10 cellular contexts compared by ENCODE assay signal in the genomic region with DNA sequence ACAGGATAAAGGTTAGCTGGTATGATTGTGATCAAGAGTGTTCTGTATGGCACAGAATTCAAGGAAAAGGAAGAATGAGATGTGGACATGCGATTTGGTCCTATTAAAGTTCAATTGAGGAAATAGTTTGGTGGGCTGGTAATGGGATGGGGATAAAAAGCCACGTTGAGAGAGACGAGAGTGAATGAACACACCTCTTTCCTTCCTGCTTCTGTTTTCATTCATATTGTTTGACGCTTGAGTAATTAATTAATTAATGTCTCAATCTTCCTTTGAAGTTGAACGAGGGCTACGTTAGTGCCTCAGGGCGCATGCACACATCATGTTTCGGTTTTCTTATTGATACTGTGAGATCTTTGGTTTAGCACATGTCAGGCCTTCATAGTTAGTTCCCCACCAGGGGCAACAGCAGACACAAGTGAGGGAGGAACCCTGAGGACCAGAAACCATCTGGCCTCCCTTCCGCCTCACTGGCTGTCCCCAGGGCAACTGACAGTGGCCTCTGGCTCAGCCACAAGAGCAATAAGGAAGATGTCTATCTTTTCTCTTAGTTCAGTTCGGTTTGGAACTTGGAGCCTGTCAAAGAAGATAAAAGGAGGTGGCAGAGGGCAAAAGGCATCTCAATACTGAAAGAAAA.
A peak's percentile ranks its signal among the peaks of the same experiment; 100 is the strongest.
DNase-seq lines count a peak whose midpoint lies in the region; ATAC-seq and TF ChIP-seq lines count a peak whose summit lies in the region.
"Had no signal": no experiment of that assay in that cellular context is flagged by ENCODE, and none has a peak within 500 bp of the region (broad histone marks: within the 10 kb centered on the region; RNA-seq: fewer than 3 reads in every experiment).

No MANE protein-coding gene starts in this region.

- ATAC-seq in GM18870 (IDR thresholded peaks at IDR 0.05; ENCODE audit: unreplicated experiment) (peak; percentile 68), HG02678 (IDR thresholded peaks at IDR 0.05; ENCODE audit: unreplicated experiment) (peak; percentile 86), left colon (peak; percentile 93), lower lobe of right lung (no peak), WTC11 (no peak)
- ATAC-seq: T-helper 17 cell had no signal

- no peaks in the 10 kb centered on the region for H3K36me3 Mint-ChIP-seq in WTC11
- no peaks in the 10 kb centered on the region for H3K36me3 Mint-ChIP-seq in activated CD4-positive, alpha-beta memory T cell treated with anti-CD3 and anti-CD28 coated beads, Interleukin-2, amount 10 ng/mL, durations not matched to agents 7 days and 5 days (ENCODE audit: low read depth)

- CTCF ChIA-PET in WTC11 (lab: Charles Lee) = no interaction called here
- CTCF ChIA-PET in activated CD4-positive, alpha-beta memory T cell treated with anti-CD3 and anti-CD28 coated beads, Interleukin-2, amount 10 ng/mL, durations not matched to agents 7 days and 5 days (lab: Charles Lee) = no interaction called here

- H3K27me3 Mint-ChIP-seq in WTC11 (ENCODE audit: low read depth) = peaks cover 3% of the 10 kb centered on the region; the same call in 1 of the 2 replicates
- H3K27me3 Mint-ChIP-seq in activated CD4-positive, alpha-beta memory T cell treated with anti-CD3 and anti-CD28 coated beads, Interleukin-2, amount 10 ng/mL, durations not matched to agents 7 days and 5 days = peaks cover 3% of the 10 kb centered on the region

- no peaks in the 10 kb centered on the region for H3K4me1 Mint-ChIP-seq in WTC11
- no peaks in the 10 kb centered on the region for H3K4me1 Mint-ChIP-seq in activated CD4-positive, alpha-beta memory T cell treated with anti-CD3 and anti-CD28 coated beads, Interleukin-2, amount 10 ng/mL, durations not matched to agents 7 days and 5 days

- no peak for TF ChIP-seq POLR2A in NB4 (IDR thresholded peaks at IDR 0.05; ENCODE audit: extremely low read depth, insufficient read length)

- H3K9me3 ChIP-seq in lower lobe of right lung = no peaks in the 10 kb centered on the region

- POLR2A ChIA-PET in WTC11 (lab: Charles Lee) = no interaction called here
- POLR2A ChIA-PET in activated CD4-positive, alpha-beta memory T cell treated with anti-CD3 and anti-CD28 coated beads, Interleukin-2, amount 10 ng/mL, durations not matched to agents 7 days and 5 days (lab: Charles Lee) = no interaction called here

- intact Hi-C loops in left colon (cut with DNase I, micrococcal nuclease) = no loop called here
- intact Hi-C loops in lower lobe of right lung (cut with DNase I) = no loop called here

- no peaks in the 10 kb centered on the region for H3K36me3 ChIP-seq in lower lobe of right lung

- H3K9me3 Mint-ChIP-seq in WTC11 = no peaks in the 10 kb centered on the region
- H3K9me3 Mint-ChIP-seq in activated CD4-positive, alpha-beta memory T cell treated with anti-CD3 and anti-CD28 coated beads, Interleukin-2, amount 10 ng/mL, durations not matched to agents 7 days and 5 days = no peaks in the 10 kb centered on the region

- DNase-seq in NB4 (ENCODE audit: low read depth) (peak; percentile 50), left colon (peak; percentile 38 to 64), GM03348 (ENCODE audit: low spot score) (no peak), lower lobe of right lung (no peak), WTC11 (ENCODE audit: low spot score) (no peak)
- DNase-seq in activated CD4-positive, alpha-beta memory T cell treated with anti-CD3 and anti-CD28 coated beads, Interleukin-2, amount 10 ng/mL, durations not matched to agents 7 days and 5 days = no peak
- DNase-seq: anterior cingulate cortex, T-helper 17 cell had no signal

- TF ChIP-seq CTCF in NB4 (IDR thresholded peaks at IDR 0.05; ENCODE audit: low read depth, low read length) = no peak
- no peak for TF ChIP-seq CTCF in lower lobe of right lung (IDR thresholded peaks at IDR 0.05)
- no peak for TF ChIP-seq CTCF in WTC11 (IDR thresholded peaks at IDR 0.05)

- H3K4me3 Mint-ChIP-seq in WTC11 = no peak overlapping the region
- no peak overlapping the region for H3K4me3 Mint-ChIP-seq in activated CD4-positive, alpha-beta memory T cell treated with anti-CD3 and anti-CD28 coated beads, Interleukin-2, amount 10 ng/mL, durations not matched to agents 7 days and 5 days
- H3K4me3 Mint-ChIP-seq: T-helper 17 cell had no signal

- H3K4me3 ChIP-seq in NB4 (ENCODE audit: low read depth, low read length) = no peak overlapping the region
- no peak overlapping the region for H3K4me3 ChIP-seq in lower lobe of right lung

- no peaks in the 10 kb centered on the region for H3K4me1 ChIP-seq in lower lobe of right lung

- no peaks in the 10 kb centered on the region for H3K27me3 ChIP-seq in lower lobe of right lung (ENCODE audit: low read depth)

- no peak overlapping the region for H3K27ac ChIP-seq in lower lobe of right lung

- H3K27ac Mint-ChIP-seq in WTC11 = no peak overlapping the region
- no peak overlapping the region for H3K27ac Mint-ChIP-seq in activated CD4-positive, alpha-beta memory T cell treated with anti-CD3 and anti-CD28 coated beads, Interleukin-2, amount 10 ng/mL, durations not matched to agents 7 days and 5 days
- H3K27ac Mint-ChIP-seq: T-helper 17 cell had no signal

TF ChIP-seq in WTC11, 78 proteins besides CTCF, POLR2A, EP300 and RAD21:
- no peak for TF ChIP-seq NFATC4 (CRISPR knock-in tag; IDR thresholded peaks at IDR 0.05)
- TF ChIP-seq, protein P1, sequence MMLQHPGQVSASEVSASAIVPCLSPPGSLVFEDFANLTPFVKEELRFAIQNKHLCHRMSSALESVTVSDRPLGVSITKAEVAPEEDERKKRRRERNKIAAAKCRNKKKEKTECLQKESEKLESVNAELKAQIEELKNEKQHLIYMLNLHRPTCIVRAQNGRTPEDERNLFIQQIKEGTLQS (CRISPR knock-in tag; conservative IDR thresholded peaks at IDR 0.05) = no peak
- TF ChIP-seq ZNF138 (CRISPR knock-in tag; conservative IDR thresholded peaks at IDR 0.05) = no peak
- TF ChIP-seq ETV6 (CRISPR knock-in tag; IDR thresholded peaks at IDR 0.05) = no peak

Comparison
In these comparisons a context has a peak if more than half of its experiments do, and no peak if none do; other contexts are left out.
1. ATAC-seq: peak in GM18870 (single experiment), HG02678 (single experiment) and left colon (single experiment); none in lower lobe of right lung (0 of 2) and WTC11 (single experiment).
2. DNase-seq: peak in NB4 (single experiment) and left colon (2 of 2); none in GM03348 (single experiment), lower lobe of right lung (single experiment), WTC11 (single experiment) and activated CD4-positive, alpha-beta memory T cell treated with anti-CD3 and anti-CD28 coated beads, Interleukin-2, amount 10 ng/mL, durations not matched to agents 7 days and 5 days (single experiment).